ENCODE assay signal across 25 cellular contexts in the genomic region with DNA sequence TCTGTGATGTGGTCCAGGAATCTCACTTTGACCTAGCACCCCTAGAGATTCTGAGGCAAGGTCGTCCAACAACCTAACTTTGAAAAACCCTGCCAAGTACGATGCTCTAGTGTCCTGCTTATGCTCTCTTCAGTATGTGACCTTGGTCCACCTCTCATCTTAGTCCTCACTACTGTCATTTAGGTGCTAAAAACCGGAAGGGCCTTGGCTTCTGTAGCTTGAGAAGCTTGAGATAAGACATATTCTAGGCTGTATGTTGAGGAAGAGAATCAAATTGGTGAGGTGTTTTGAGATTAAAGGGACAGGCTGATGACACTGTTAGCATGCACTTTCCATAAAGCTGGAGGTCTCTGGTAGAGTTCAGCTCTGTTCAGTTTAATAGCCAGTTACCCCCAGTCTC. TPM values are rescaled to one million over a fixed set of nuclear protein-coding genes. Genes with fewer than 3 reads are reported as not detected.
DNase-seq lines count a peak whose midpoint lies in the region; ATAC-seq and TF ChIP-seq lines count a peak whose summit lies in the region.
"Had no signal": no experiment of that assay in that cellular context is flagged by ENCODE, and none has a peak within 500 bp of the region (broad histone marks: within the 10 kb centered on the region; RNA-seq: fewer than 3 reads in every experiment).

No MANE protein-coding gene starts in this region.

- H3K27me3 ChIP-seq in muscle layer of duodenum (ENCODE audit: low read depth, low read length) (no peaks in the 10 kb centered on the region), transverse colon (no peaks in the 10 kb centered on the region)
- H3K27me3 ChIP-seq: BE2C had no signal

- intact Hi-C loops in activated CD4-positive, alpha-beta memory T cell treated with anti-CD3 and anti-CD28 coated beads for 36 hours (cut with micrococcal nuclease): no loop called here
- intact Hi-C loops in Right ventricle myocardium superior (cut with DNase I) (no loop called here), transverse colon (cut with DNase I; ENCODE audit: low total_unique reads) (loop anchor here (5.0 to 10.0 kb wide), 2 partner anchors 108 to 841 kb away; no protein-coding TSS in a partner anchor)

- TF ChIP-seq CTCF in transverse colon (IDR thresholded peaks at IDR 0.05): no peak

- H3K9me3 ChIP-seq in muscle layer of duodenum (ENCODE audit: control insufficient read depth in 1 of 2, low read length in 2 of 2) (no peaks in the 10 kb centered on the region), transverse colon (no peaks in the 10 kb centered on the region)
- H3K9me3 ChIP-seq: A549, BE2C had no signal

- in situ Hi-C loops in transverse colon (cut with MboI; ENCODE audit: low pct_ligation_motif_present in 1 of 4, low pct_unique_long_range_greater_than_20kb in 1 of 4, low sequenced_read_pairs in 3 of 4): no loop called here

- peak overlapping the region; percentile 75 for H3K27ac Mint-ChIP-seq in activated CD4-positive, alpha-beta memory T cell treated with anti-CD3 and anti-CD28 coated beads for 36 hours
- H3K27ac Mint-ChIP-seq in activated CD4-positive, alpha-beta memory T cell treated with anti-CD3 and anti-CD28 coated beads, Interleukin-2, amount 10 ng/mL, durations not matched to agents 7 days and 5 days: no peak overlapping the region
- H3K27ac Mint-ChIP-seq: HFFc6 had no signal

- H3K9me3 Mint-ChIP-seq in activated CD4-positive, alpha-beta memory T cell treated with anti-CD3 and anti-CD28 coated beads for 36 hours: no peaks in the 10 kb centered on the region
- H3K9me3 Mint-ChIP-seq in activated CD4-positive, alpha-beta memory T cell treated with anti-CD3 and anti-CD28 coated beads, Interleukin-2, amount 10 ng/mL, durations not matched to agents 7 days and 5 days: no peaks in the 10 kb centered on the region
- H3K9me3 Mint-ChIP-seq: central memory CD8-positive, alpha-beta T cell; HFFc6 had no signal

- peak overlapping the region; percentile 28 for H3K27ac ChIP-seq in muscle layer of duodenum (ENCODE audit: low read length)
- H3K27ac ChIP-seq in transverse colon: peak overlapping the region; percentile 58 to 81 (median 74)
- H3K27ac ChIP-seq: A549, GM23248, KMS-11 had no signal

- no peak overlapping the region for H3K4me3 Mint-ChIP-seq in activated CD4-positive, alpha-beta memory T cell treated with anti-CD3 and anti-CD28 coated beads for 36 hours
- H3K4me3 Mint-ChIP-seq in activated CD4-positive, alpha-beta memory T cell treated with anti-CD3 and anti-CD28 coated beads, Interleukin-2, amount 10 ng/mL, durations not matched to agents 7 days and 5 days: no peak overlapping the region
- H3K4me3 Mint-ChIP-seq: central memory CD8-positive, alpha-beta T cell; HFFc6; type B pancreatic cell had no signal

- no peaks in the 10 kb centered on the region for H3K36me3 ChIP-seq in muscle layer of duodenum (ENCODE audit: control insufficient read depth in 1 of 2, insufficient read depth in 2 of 2, low read length in 2 of 2)
- no peaks in the 10 kb centered on the region for H3K36me3 ChIP-seq in transverse colon
- H3K36me3 ChIP-seq: BE2C had no signal

- peaks cover 56% of the 10 kb centered on the region for H3K4me1 Mint-ChIP-seq in activated CD4-positive, alpha-beta memory T cell treated with anti-CD3 and anti-CD28 coated beads for 36 hours (ENCODE audit: low read depth)
- peaks cover 26% of the 10 kb centered on the region for H3K4me1 Mint-ChIP-seq in activated CD4-positive, alpha-beta memory T cell treated with anti-CD3 and anti-CD28 coated beads, Interleukin-2, amount 10 ng/mL, durations not matched to agents 7 days and 5 days

- no peaks in the 10 kb centered on the region for H3K27me3 Mint-ChIP-seq in activated CD4-positive, alpha-beta memory T cell treated with anti-CD3 and anti-CD28 coated beads for 36 hours
- H3K27me3 Mint-ChIP-seq in activated CD4-positive, alpha-beta memory T cell treated with anti-CD3 and anti-CD28 coated beads, Interleukin-2, amount 10 ng/mL, durations not matched to agents 7 days and 5 days: no peaks in the 10 kb centered on the region
- H3K27me3 Mint-ChIP-seq: central memory CD8-positive, alpha-beta T cell had no signal

- CTCF ChIA-PET in activated CD4-positive, alpha-beta memory T cell treated with anti-CD3 and anti-CD28 coated beads for 36 hours (lab: Charles Lee): interaction anchor here (1.6 kb wide), 1 partner anchor 24 kb away, joined by 4 read pairs; no protein-coding TSS in a partner anchor
- CTCF ChIA-PET in activated CD4-positive, alpha-beta memory T cell treated with anti-CD3 and anti-CD28 coated beads, Interleukin-2, amount 10 ng/mL, durations not matched to agents 7 days and 5 days (lab: Charles Lee): no interaction called here

- no peak for TF ChIP-seq EP300 in transverse colon (IDR thresholded peaks at IDR 0.05; ENCODE audit: low read depth)

- TF ChIP-seq POLR2A in transverse colon (IDR thresholded peaks at IDR 0.05): no peak

- WGBS in transverse colon (ENCODE audit: low coverage in 1 of 2), 2 donors: 67 to 80% methylated on average over 2 to 3 of the region's 3 CpGs

- ATAC-seq in Right ventricle myocardium superior (ENCODE audit: poor library complexity) (peak; percentile 80), GM18870 (IDR thresholded peaks at IDR 0.05; ENCODE audit: unreplicated experiment) (no peak)
- ATAC-seq: A549 had no signal

- POLR2A ChIA-PET in activated CD4-positive, alpha-beta memory T cell treated with anti-CD3 and anti-CD28 coated beads for 36 hours (lab: Charles Lee): interaction anchor here (1.4 to 1.5 kb wide), 3 partner anchors 16 to 30 kb away, joined by 3 to 10 read pairs (median 5); no protein-coding TSS in a partner anchor
- POLR2A ChIA-PET in activated CD4-positive, alpha-beta memory T cell treated with anti-CD3 and anti-CD28 coated beads, Interleukin-2, amount 10 ng/mL, durations not matched to agents 7 days and 5 days (lab: Charles Lee): no interaction called here

- H3K4me3 ChIP-seq in muscle layer of duodenum (ENCODE audit: low read depth in 1 of 2, low read length in 2 of 2) (peak overlapping the region in 1 of 2 donors; percentile 10), transverse colon (no peak overlapping the region)
- H3K4me3 ChIP-seq: A549, GM23248 had no signal

- H3K4me1 ChIP-seq in muscle layer of duodenum (ENCODE audit: control insufficient read depth in 1 of 2, insufficient read depth in 2 of 2, low read length in 2 of 2) (peaks cover 0 to 13% of the 10 kb centered on the region in 2 donors), transverse colon (peaks cover 0 to 9% (median 7%) of the 10 kb centered on the region in 4 donors)
- H3K4me1 ChIP-seq: A549 had no signal

- H3K36me3 Mint-ChIP-seq in activated CD4-positive, alpha-beta memory T cell treated with anti-CD3 and anti-CD28 coated beads for 36 hours: peaks cover 9% of the 10 kb centered on the region
- no peaks in the 10 kb centered on the region for H3K36me3 Mint-ChIP-seq in activated CD4-positive, alpha-beta memory T cell treated with anti-CD3 and anti-CD28 coated beads, Interleukin-2, amount 10 ng/mL, durations not matched to agents 7 days and 5 days (ENCODE audit: low read depth)
- H3K36me3 Mint-ChIP-seq: type B pancreatic cell had no signal

- DNase-seq in activated CD4-positive, alpha-beta memory T cell treated with anti-CD3 and anti-CD28 coated beads for 36 hours: no peak
- DNase-seq in activated CD4-positive, alpha-beta memory T cell treated with anti-CD3 and anti-CD28 coated beads, Interleukin-2, amount 10 ng/mL, durations not matched to agents 7 days and 5 days: no peak
- DNase-seq in Right ventricle myocardium superior (no peak), transverse colon (no peak), HPDE6-E6E7 (ENCODE audit: extremely low spot score) (no peak), NOMO-1 (lab: John Stamatoyannopoulos, UW; ENCODE audit: unreplicated experiment in 2 of 2) (no peak)
- DNase-seq: activated CD4-positive, alpha-beta T cell treated with anti-CD3 and anti-CD28 coated beads, Interleukin-2, amount 50 U/mL, for 48 hours; activated naive CD4-positive, alpha-beta T cell treated with anti-CD3 and anti-CD28 coated beads, Interleukin-2, amount 50 U/mL, for 16 hours; anterior cingulate cortex; COR-L47; DMS79; GM23248; head of caudate nucleus; HFFc6; NCI-H1436 treated with DMSO at 0.1 percent for 48 hours; small intestine; stimulated activated CD4-positive, alpha-beta T cell treated with anti-CD3 and anti-CD28 coated beads, Interleukin-2, amount 100 ng/mL, for 48 hours; stimulated activated naive CD4-positive, alpha-beta T cell had no signal

RNA-seq across cellular contexts. Expression of a gene that starts 57.0 kb away (rescaled TPM):
- total RNA-seq in activated CD4-positive, alpha-beta memory T cell treated with anti-CD3 and anti-CD28 coated beads for 36 hours: 100 to 1,000 TPM; 138 to 143 TPM
- 100 to 1,000 TPM; 135 to 142 TPM for total RNA-seq in activated CD4-positive, alpha-beta memory T cell treated with anti-CD3 and anti-CD28 coated beads, Interleukin-2, amount 10 ng/mL, durations not matched to agents 7 days and 5 days
- 54.9 TPM for total RNA-seq in Right ventricle myocardium superior
- total RNA-seq in transverse colon: 10 to 100 TPM; 44.9 to 71.7 (median 65.5) TPM
